In genomic region chr10:123451206-123451605, GRCh38 we compare ENCODE assay signal across 20 cellular contexts.
"Had no signal": no experiment of that assay in that cellular context is flagged by ENCODE, and none has a peak within 500 bp of the region (broad histone marks: within the 10 kb centered on the region; RNA-seq: fewer than 3 reads in every experiment).

No MANE protein-coding gene starts in this region.

- DNase-seq: IMR-90, Kasumi-1, MM.1S, NCI-H1092 treated with DMSO at 0.1 percent for 48 hours, NCI-H1436, NCI-H187, NCI-H2029, NCI-H2081 treated with DMSO at 0.1 percent for 48 hours, NCI-H2171, NCI-H226, NCI-H446, NCI-H510A, NCI-H524 treated with DMSO at 0.1 percent for 48 hours, NCI-H69, NCI-H774, Right ventricle myocardium superior, RPMI8226, SIG-M5 had no signal

- FAIRE-seq: K562, RCC 7860 had no signal
